ENCODE assay signal across 8 cellular contexts in the genomic region with DNA sequence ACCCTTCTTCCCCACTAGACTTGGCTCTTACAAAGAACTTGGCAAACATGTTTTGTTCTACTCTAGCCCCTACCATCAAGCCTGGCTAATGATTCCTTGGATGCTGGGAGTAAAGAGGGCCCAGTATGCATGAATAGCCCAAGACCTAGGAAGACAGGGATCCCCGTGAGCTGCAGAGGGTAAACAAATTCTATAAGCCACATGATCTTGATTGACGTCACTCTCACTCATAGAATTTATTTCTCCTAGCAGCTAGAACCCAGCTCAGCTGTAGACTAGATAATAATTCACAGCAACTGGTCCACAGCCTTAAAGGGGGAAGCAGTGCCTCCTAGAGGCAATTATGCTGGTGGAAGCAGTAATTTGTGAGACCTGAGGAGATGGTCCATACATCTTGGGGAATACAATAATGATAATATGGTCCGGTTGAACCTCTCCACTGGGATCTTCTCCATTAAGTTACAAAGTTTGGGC. TPM values are rescaled to one million over a fixed set of nuclear protein-coding genes. Genes with fewer than 3 reads are reported as not detected.
DNase-seq lines count a peak whose midpoint lies in the region; ATAC-seq and TF ChIP-seq lines count a peak whose summit lies in the region.

No MANE protein-coding gene starts in this region.

- no peaks in the 10 kb centered on the region for H3K9me3 Mint-ChIP-seq in activated naive CD4-positive, alpha-beta T cell treated with anti-CD3 and anti-CD28 coated beads, Interleukin-2, amount 50 U/mL, for 72 hours
- no peaks in the 10 kb centered on the region for H3K9me3 Mint-ChIP-seq in naive thymus-derived CD8-positive, alpha-beta T cell

- no peaks in the 10 kb centered on the region for H3K36me3 Mint-ChIP-seq in activated naive CD4-positive, alpha-beta T cell treated with anti-CD3 and anti-CD28 coated beads, Interleukin-2, amount 50 U/mL, for 72 hours
- no peaks in the 10 kb centered on the region for H3K36me3 Mint-ChIP-seq in naive thymus-derived CD8-positive, alpha-beta T cell

- no peak overlapping the region for H3K4me3 Mint-ChIP-seq in naive thymus-derived CD8-positive, alpha-beta T cell

- POLR2A ChIA-PET in naive thymus-derived CD8-positive, alpha-beta T cell (lab: Charles Lee), result interaction anchor here (0.6 kb wide), 1 partner anchor 52 kb away, joined by 3 read pairs; no protein-coding TSS in a partner anchor

- DNase-seq in HL-60 (ENCODE audit: low read depth in 1 of 2, low spot score in 1 of 2), result peak in 1 of 2 experiments; percentile 31
- peak in 1 of 2 donors; percentile 29 for DNase-seq in activated naive CD4-positive, alpha-beta T cell treated with anti-CD3 and anti-CD28 coated beads, Interleukin-2, amount 50 U/mL, for 72 hours (ENCODE audit: low spot score in 2 of 2)
- DNase-seq in naive thymus-derived CD8-positive, alpha-beta T cell, result peak; percentile 11 to 79 (median 66)
- DNase-seq in NCI-H748 (lab: John Stamatoyannopoulos, UW; ENCODE audit: unreplicated experiment), result no peak
- DNase-seq in retina, result no peak
- no peak for DNase-seq in NCI-H345 treated with DMSO at 0.1 percent for 48 hours (lab: John Stamatoyannopoulos, UW; ENCODE audit: unreplicated experiment)
- no peak for DNase-seq in occipital lobe (lab: John Stamatoyannopoulos, UW)

- no peaks in the 10 kb centered on the region for H3K27me3 ChIP-seq in HL-60 (ENCODE audit: insufficient read depth, poor library complexity, severe bottlenecking)

- H3K4me3 ChIP-seq in HL-60 (replicated peaks; ENCODE audit: insufficient read depth, low read length), result no peak overlapping the region

- peaks cover 4 to 13% (median 7%) of the 10 kb centered on the region in 4 donors for H3K4me1 Mint-ChIP-seq in naive thymus-derived CD8-positive, alpha-beta T cell

- H3K27ac Mint-ChIP-seq in activated naive CD4-positive, alpha-beta T cell treated with anti-CD3 and anti-CD28 coated beads, Interleukin-2, amount 50 U/mL, for 72 hours, result peak overlapping the region in 1 of 2 donors; percentile 44
- peak overlapping the region in 9 of 10 donors; percentile 49 to 95 (median 85) for H3K27ac Mint-ChIP-seq in naive thymus-derived CD8-positive, alpha-beta T cell

- peak; percentile 47 for TF ChIP-seq CTCF in HL-60 (IDR thresholded peaks at IDR 0.05; ENCODE audit: insufficient read depth, low read length)

- H3K27me3 Mint-ChIP-seq in naive thymus-derived CD8-positive, alpha-beta T cell, result no peaks in the 10 kb centered on the region

- peak; percentile 63 for ATAC-seq in GM18502 (IDR thresholded peaks at IDR 0.05; ENCODE audit: poor library complexity, unreplicated experiment)
- peak; percentile 44 to 78 for ATAC-seq in activated naive CD4-positive, alpha-beta T cell treated with anti-CD3 and anti-CD28 coated beads, Interleukin-2, amount 50 U/mL, for 72 hours
- ATAC-seq in naive thymus-derived CD8-positive, alpha-beta T cell, result peak; percentile 95 to 97

- H3K27ac ChIP-seq in HL-60 (replicated peaks), result no peak overlapping the region

RNA-seq across cellular contexts. Expression of a gene that starts 16.1 kb away (rescaled TPM):
- total RNA-seq in activated naive CD4-positive, alpha-beta T cell treated with anti-CD3 and anti-CD28 coated beads, Interleukin-2, amount 50 U/mL, for 72 hours, result 10 to 100 TPM; 44.7 to 50.6 TPM
- 10 to 100 TPM; 32.3 to 36.6 TPM for total RNA-seq in naive thymus-derived CD8-positive, alpha-beta T cell
- 10 to 100 TPM; 22.0 to 26.5 (median 24.4) TPM for polyA plus RNA-seq in naive thymus-derived CD8-positive, alpha-beta T cell
- 56.6 TPM for total RNA-seq in occipital lobe

RNA-seq across cellular contexts. Expression of a gene that starts 35.0 kb away (rescaled TPM):
- 100 to 1,000 TPM; 118 to 122 TPM for total RNA-seq in activated naive CD4-positive, alpha-beta T cell treated with anti-CD3 and anti-CD28 coated beads, Interleukin-2, amount 50 U/mL, for 72 hours
- total RNA-seq in naive thymus-derived CD8-positive, alpha-beta T cell, result 100 to 1,000 TPM; 172 to 190 TPM
- 100 to 1,000 TPM; 116 to 125 (median 121) TPM for polyA plus RNA-seq in naive thymus-derived CD8-positive, alpha-beta T cell
- 395 TPM for total RNA-seq in occipital lobe

Comparison
In these comparisons a context has a peak if more than half of its experiments do, and no peak if none do; other contexts are left out.
1. DNase-seq: peak in naive thymus-derived CD8-positive, alpha-beta T cell (10 of 10); none in NCI-H748 (single experiment), retina (single experiment), NCI-H345 treated with DMSO at 0.1 percent for 48 hours (single experiment) and occipital lobe (single experiment).
2. Peak in every context shown above with its lines, with median percentiles within 50 percentile points of each other: ATAC-seq.